9 cellular contexts compared by ENCODE assay signal in the genomic region with DNA sequence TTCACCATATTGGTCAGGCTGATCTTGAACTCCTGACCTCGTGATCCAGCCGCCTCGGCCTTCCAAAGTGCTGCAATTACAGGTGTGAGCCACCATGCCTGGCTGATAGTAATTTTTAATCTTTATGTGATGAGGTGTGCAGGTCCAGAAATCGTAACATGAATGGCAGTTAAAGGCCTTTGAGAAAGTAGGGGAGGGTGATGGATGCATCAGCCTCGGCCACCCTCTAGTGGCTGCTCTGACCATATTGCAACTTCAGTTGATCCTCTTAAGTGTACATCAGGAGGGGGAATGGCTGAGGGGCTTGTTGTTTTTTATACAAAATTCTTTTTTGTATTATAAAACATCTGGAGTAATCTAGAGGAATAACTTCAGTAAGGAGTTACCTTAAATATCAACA.
DNase-seq lines count a peak whose midpoint lies in the region; ATAC-seq, FAIRE-seq and TF ChIP-seq lines count a peak whose summit lies in the region.
"Had no signal": no experiment of that assay in that cellular context is flagged by ENCODE, and none has a peak within 500 bp of the region (broad histone marks: within the 10 kb centered on the region; RNA-seq: fewer than 3 reads in every experiment).

No MANE protein-coding gene starts in this region.

- CTCF ChIA-PET in PC-9 (lab: Charles Lee) (no interaction called here), H1 (lab: Charles Lee; ENCODE audit: partially characterized antibody) (interaction anchor here (0.7 to 2.1 kb wide), 21 partner anchors 8 to 392 kb away, joined by 3 to 9 read pairs (median 4); no protein-coding TSS in a partner anchor)

- H3K9me3 ChIP-seq in H9 (ENCODE audit: control insufficient read depth, low read depth, low read length) (no peaks in the 10 kb centered on the region), PC-9 (ENCODE audit: insufficient read depth, low read depth) (no peaks in the 10 kb centered on the region; the same call in 1 of the 2 replicates), H1 (ENCODE audit: insufficient read depth in 2 of 2, low read depth in 1 of 2, low read length in 1 of 2) (peaks cover 4 to 6% of the 10 kb centered on the region in 2 experiments; a peak in 3 of 4 replicates)

- H3K56ac ChIP-seq in H9 (ENCODE audit: insufficient read length, low read depth, low read length) = no peak overlapping the region
- H3K56ac ChIP-seq in H1 (replicated peaks; ENCODE audit: insufficient read length, low read depth, low read length) = no peak overlapping the region

- peaks cover 11 to 14% of the 10 kb centered on the region in 2 experiments for H3K9me3 Mint-ChIP-seq in H9
- peaks cover 0 to 17% (median 13%) of the 10 kb centered on the region in 7 donors for H3K9me3 Mint-ChIP-seq in naive B cell

- no peak overlapping the region for H2BK120ac ChIP-seq in H9 (ENCODE audit: low read depth, low read length, poor library complexity, severe bottlenecking)
- H2BK120ac ChIP-seq in H1 (replicated peaks; ENCODE audit: low read depth, low read length) = no peak overlapping the region

- H3K18ac ChIP-seq in H9 (ENCODE audit: insufficient read length, low read depth, low read length) (no peak overlapping the region), H1 (ENCODE audit: extremely low read depth, low read length) (no peak overlapping the region)

- FAIRE-seq in H1 (lab: Jason Lieb, UNC) = no peak

- H3K27ac Mint-ChIP-seq in H9 (no peak overlapping the region), naive B cell (peak overlapping the region in 2 of 6 donors; percentile 45 to 86)

- no peak for TF ChIP-seq POLR2A in H1 (IDR thresholded peaks at IDR 0.05; ENCODE audit: control extremely low read depth in 1 of 2, low read depth in 2 of 2, low read length in 2 of 2)

- no peaks in the 10 kb centered on the region for H4K20me1 ChIP-seq in H9 (ENCODE audit: control insufficient read depth, insufficient read depth, insufficient read length)
- peaks cover 50% of the 10 kb centered on the region for H4K20me1 ChIP-seq in PC-9 (ENCODE audit: insufficient read depth)
- H4K20me1 ChIP-seq in H1 (replicated peaks in 1 of 2; ENCODE audit: control insufficient read depth in 1 of 2, insufficient read depth in 2 of 2, low read length in 2 of 2) = peaks cover 0 to 4% of the 10 kb centered on the region in 2 experiments

- H2AFZ ChIP-seq in H9 (ENCODE audit: low read length) (no peak overlapping the region), PC-9 (no peak overlapping the region), H1 (ENCODE audit: low read length) (no peak overlapping the region)

- H3K4me3 Mint-ChIP-seq in H9 (no peak overlapping the region), naive B cell (no peak overlapping the region)

- peak; percentile 85 to 86 for TF ChIP-seq RAD21 in H1 (IDR thresholded peaks at IDR 0.05 in 1 of 2, conservative IDR thresholded peaks at IDR 0.05 in 1 of 2; ENCODE audit: low read depth in 2 of 2, low read length in 2 of 2)

- no peak overlapping the region for H4K91ac ChIP-seq in H9 (ENCODE audit: insufficient read length, low read depth, low read length)
- H4K91ac ChIP-seq in H1 (replicated peaks; ENCODE audit: insufficient read length, low read length) = no peak overlapping the region

- H3K79me1 ChIP-seq in H9 (ENCODE audit: insufficient read depth, low read depth, low read length, poor library complexity, severe bottlenecking) (peaks cover 3% of the 10 kb centered on the region), H1 (ENCODE audit: low read depth, low read length) (no peaks in the 10 kb centered on the region)

- H3K4me2 ChIP-seq in H9 (ENCODE audit: insufficient read depth, insufficient read length, low read length) (no peak overlapping the region), PC-9 (no peak overlapping the region), H1 (ENCODE audit: insufficient read depth in 1 of 2, low read depth in 2 of 2, low read length in 2 of 2) (no peak overlapping the region)

- H3K9ac ChIP-seq in H9 (ENCODE audit: extremely low read depth, insufficient read length, low read length) = no peak overlapping the region
- no peak overlapping the region for H3K9ac ChIP-seq in H1 (replicated peaks in 1 of 4; ENCODE audit: extremely low read depth in 1 of 4, low read depth in 3 of 4, low read length in 3 of 4)

- H3K4ac ChIP-seq in H9 (ENCODE audit: low read depth, low read length) = no peak overlapping the region
- H3K4ac ChIP-seq in H1 (replicated peaks; ENCODE audit: insufficient read length, low read depth, low read length) = no peak overlapping the region

- ATAC-seq in naive B cell (ENCODE audit: low read depth in 2 of 2) = peak; percentile 63 to 69
- ATAC-seq in HG02973 (IDR thresholded peaks at IDR 0.05; ENCODE audit: unreplicated experiment) = no peak
- ATAC-seq in HG03280 (IDR thresholded peaks at IDR 0.05; ENCODE audit: unreplicated experiment) = no peak

- POLR2A ChIA-PET in PC-9 (lab: Charles Lee; ENCODE audit: unreplicated experiment) (no interaction called here), H1 (lab: Charles Lee; ENCODE audit: partially characterized antibody) (no interaction called here)

- BruUV-seq in PC-9 (replicated peaks; lab: Mats Ljungman, UMichigan) = no TSS peak

- H3K27me3 ChIP-seq in H9 (ENCODE audit: insufficient read depth, low read length) (no peaks in the 10 kb centered on the region), PC-9 (ENCODE audit: insufficient read depth, low read depth) (no peaks in the 10 kb centered on the region), H1 (replicated peaks in 1 of 4; ENCODE audit: control insufficient read depth in 3 of 4, extremely low read depth in 1 of 4, insufficient read depth in 3 of 4, low read length in 3 of 4) (no peaks in the 10 kb centered on the region)

- no peak overlapping the region for H3T11ph ChIP-seq in H9 (ENCODE audit: low read length)

- H2AK5ac ChIP-seq in H9 (ENCODE audit: insufficient read length, low read length) = no peak overlapping the region
- no peak overlapping the region for H2AK5ac ChIP-seq in H1 (ENCODE audit: low read depth, low read length)

- no peak overlapping the region for H2BK20ac ChIP-seq in H9 (ENCODE audit: low read depth, low read length, poor library complexity, severe bottlenecking)
- H2BK20ac ChIP-seq in H1 (ENCODE audit: low read length) = no peak overlapping the region

- H3K4me3 ChIP-seq in PC-9 (no peak overlapping the region), H1 (ENCODE audit: extremely low read depth in 1 of 4, insufficient read depth in 2 of 4, low read depth in 3 of 4, low read length in 4 of 4) (no peak overlapping the region)

- DNase-seq in COR-L47 (lab: John Stamatoyannopoulos, UW) (peak; percentile 52), H9 (no peak), PC-9 (no peak), H1 (ENCODE audit: low read depth in 1 of 2, low spot score in 2 of 2) (peak; percentile 10 to 48), naive B cell (peak; percentile 17), middle frontal gyrus (ENCODE audit: extremely low spot score, low spot score) (no peak)
- DNase-seq: left cardiac atrium had no signal

- H3K27me3 Mint-ChIP-seq in H9 (ENCODE audit: low read depth) = peaks cover 1% of the 10 kb centered on the region; the same call in 1 of the 2 replicates
- H3K27me3 Mint-ChIP-seq in naive B cell = no peaks in the 10 kb centered on the region

- TF ChIP-seq EP300 in H1 (IDR thresholded peaks at IDR 0.05; ENCODE audit: borderline replicate concordance in 1 of 2, low read depth in 2 of 2, low read length in 2 of 2) = no peak

- H3K4me1 Mint-ChIP-seq in H9 (peaks cover 4 to 9% of the 10 kb centered on the region in 2 experiments), naive B cell (peaks cover 16 to 20% (median 16%) of the 10 kb centered on the region in 3 donors)

- H2BK12ac ChIP-seq in H9 (ENCODE audit: insufficient read length, low read depth, low read length) (no peak overlapping the region), H1 (ENCODE audit: low read depth, low read length) (no peak overlapping the region)

- intact Hi-C loops in PC-9 (cut with micrococcal nuclease; ENCODE audit: unreplicated experiment) = loop anchor here (10.0 kb wide), 2 partner anchors 218 to 318 kb away; a partner anchor contains a TSS

- H2BK5ac ChIP-seq in H9 (ENCODE audit: insufficient read length, low read length) (no peak overlapping the region), H1 (ENCODE audit: low read depth, low read length) (no peak overlapping the region)

- H3K23me2 ChIP-seq in H9 (ENCODE audit: insufficient read length, low read depth, low read length, poor library complexity, severe bottlenecking) = no peaks in the 10 kb centered on the region
- no peaks in the 10 kb centered on the region for H3K23me2 ChIP-seq in H1 (ENCODE audit: low read depth, low read length)

- H3K79me2 ChIP-seq in H9 (ENCODE audit: insufficient read depth, low read length) (no peaks in the 10 kb centered on the region), PC-9 (ENCODE audit: low read depth) (peaks cover 24% of the 10 kb centered on the region), H1 (ENCODE audit: control insufficient read depth in 1 of 2, insufficient read depth in 2 of 2, low read length in 2 of 2) (peaks cover 0 to 24% of the 10 kb centered on the region in 2 experiments; a peak in 2 of 4 replicates)

- H4K5ac ChIP-seq in H9 (ENCODE audit: insufficient read length, low read depth, low read length) (no peak overlapping the region), H1 (ENCODE audit: insufficient read length, low read depth, low read length) (no peak overlapping the region)

- H3K23ac ChIP-seq in H9 (ENCODE audit: insufficient read length, low read depth, low read length) (no peak overlapping the region), H1 (ENCODE audit: insufficient read length) (no peak overlapping the region)

- TF ChIP-seq CTCF in H9 (conservative IDR thresholded peaks at IDR 0.05) (peak; percentile 83), PC-9 (conservative IDR thresholded peaks at IDR 0.05) (peak; percentile 82), H1 (IDR thresholded peaks at IDR 0.05; ENCODE audit: control extremely low read depth in 1 of 3, insufficient read depth in 1 of 3, low read depth in 1 of 3, low read length in 3 of 3) (peak; percentile 62 to 76 (median 75))

- H3K36me3 ChIP-seq in PC-9 (ENCODE audit: low read depth) (no peaks in the 10 kb centered on the region), H1 (ENCODE audit: control insufficient read depth in 2 of 4, insufficient read depth in 4 of 4, low read length in 3 of 4) (0 out of 8 replicates have a peak, but pooled peaks cover 0 to 2% (median 0%) of the 10 kb centered on the region in 4 experiments)

- H4K8ac ChIP-seq in H9 (replicated peaks; ENCODE audit: insufficient read length, low read depth, low read length) = no peak overlapping the region
- no peak overlapping the region for H4K8ac ChIP-seq in H1 (ENCODE audit: extremely low read depth, insufficient read depth, low read length)

- peaks cover 6% of the 10 kb centered on the region; the same call in 1 of the 2 replicates for H3F3A ChIP-seq in PC-9 (ENCODE audit: insufficient read depth, low read depth)

- H2BK15ac ChIP-seq in H9 (ENCODE audit: low read depth, low read length) (no peak overlapping the region), H1 (ENCODE audit: low read length) (no peak overlapping the region)

- H3K4me1 ChIP-seq in H9 (ENCODE audit: insufficient read depth, low read length) (no peaks in the 10 kb centered on the region), PC-9 (replicated peaks; ENCODE audit: insufficient read depth) (no peaks in the 10 kb centered on the region), H1 (replicated peaks in 1 of 4; ENCODE audit: control insufficient read depth in 3 of 4, insufficient read depth in 4 of 4, low read length in 3 of 4) (no peaks in the 10 kb centered on the region)

- H3K14ac ChIP-seq in H9 (ENCODE audit: insufficient read depth, low read length) = no peak overlapping the region
- no peak overlapping the region for H3K14ac ChIP-seq in H1 (ENCODE audit: insufficient read length)

- H3K9me2 ChIP-seq in PC-9 (ENCODE audit: insufficient read depth) = no peaks in the 10 kb centered on the region

- no CpG with 5 or more reads among the region's 5 CpGs for WGBS in H9 (ENCODE audit: extremely low coverage, insufficient read length, low lambda C conversion rate)
- WGBS in H1 (ENCODE audit: extremely low coverage in 1 of 2, insufficient coverage in 1 of 2, insufficient read length in 1 of 2, insufficient replicate concordance in 2 of 2, low coverage in 1 of 2, low lambda C conversion rate in 2 of 2, missing lambda C conversion rate in 1 of 2), 2 experiments = 69% methylated on average over 5 of the region's 5 CpGs; no CpG with 5 or more reads in 1 of the 2 experiments

- H3K36me3 Mint-ChIP-seq in H9 (ENCODE audit: insufficient read depth in 1 of 3, low read depth in 3 of 3) = peaks cover 11 to 20% (median 17%) of the 10 kb centered on the region in 3 experiments
- peaks cover 7 to 10% of the 10 kb centered on the region in 2 donors for H3K36me3 Mint-ChIP-seq in naive B cell

- H3K27ac ChIP-seq in H9 (ENCODE audit: insufficient read length, low read depth, low read length) (no peak overlapping the region), PC-9 (no peak overlapping the region), H1 (ENCODE audit: low read depth, low read length) (no peak overlapping the region)

Comparison
In these comparisons a context has a peak if more than half of its experiments do, and no peak if none do; other contexts are left out.
1. DNase-seq: peak in COR-L47 (single experiment), H1 (2 of 2) and naive B cell (single experiment); none in H9 (single experiment), PC-9 (0 of 2) and middle frontal gyrus (single experiment).
2. ATAC-seq: peak in naive B cell (2 of 2); none in HG02973 (single experiment) and HG03280 (single experiment).
3. Peak in every context shown above with its lines, with median percentiles within 50 percentile points of each other: CTCF ChIP-seq.